In the genomic region with DNA sequence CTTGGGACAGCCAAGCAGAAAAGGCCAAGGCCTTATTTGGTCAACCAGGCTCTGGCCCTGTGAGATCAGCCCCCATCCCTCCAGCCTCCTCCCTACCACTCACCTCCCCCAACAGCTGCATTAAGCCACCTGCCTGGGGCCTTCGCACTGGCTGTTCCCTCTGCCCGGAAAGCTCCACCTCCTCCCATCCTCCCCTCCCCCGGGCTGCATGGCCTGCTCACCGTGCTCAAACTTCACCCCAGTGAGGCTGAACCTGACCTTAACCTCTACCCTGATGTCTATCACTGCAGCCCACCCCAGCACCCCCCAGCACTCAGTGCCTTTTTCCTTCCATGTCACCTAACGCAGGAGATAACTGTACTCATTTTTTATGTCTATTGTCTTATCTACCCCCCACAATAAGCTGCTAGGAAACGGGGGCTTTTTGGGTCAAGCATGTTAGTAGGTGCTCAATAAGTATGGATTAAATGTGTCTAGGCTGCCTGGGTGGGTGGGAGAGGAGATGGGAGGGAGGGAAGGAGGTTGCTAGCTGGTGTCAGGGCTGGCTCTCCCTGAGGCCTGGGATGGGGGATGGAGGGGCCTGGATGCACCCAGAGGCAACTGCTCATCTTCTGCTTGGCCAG, we compare ENCODE assay signal across 9 cellular contexts. TPM values are rescaled to one million over a fixed set of nuclear protein-coding genes. Genes with fewer than 3 reads are reported as not detected.
A peak's percentile ranks its signal among the peaks of the same experiment; 100 is the strongest.
DNase-seq lines count a peak whose midpoint lies in the region; ATAC-seq, FAIRE-seq and TF ChIP-seq lines count a peak whose summit lies in the region.
"Had no signal": no experiment of that assay in that cellular context is flagged by ENCODE, and none has a peak within 500 bp of the region (broad histone marks: within the 10 kb centered on the region; RNA-seq: fewer than 3 reads in every experiment).

No MANE protein-coding gene starts in this region.

- FAIRE-seq in GM18507 (lab: Jason Lieb, UNC) (peak; percentile 97), urothelium cell line (lab: Jason Lieb, UNC) (no peak)
- FAIRE-seq: keratinocyte had no signal

- 48% methylated on average over 6 of the region's 6 CpGs for WGBS in HUES64

- H3K9me3 Mint-ChIP-seq in mesothelial cell of epicardium, result no peaks in the 10 kb centered on the region

- TF ChIP-seq CTCF in mesothelial cell of epicardium (IDR thresholded peaks at IDR 0.05; ENCODE audit: unreplicated experiment), result no peak

- intact Hi-C loops in cardiac septum (cut with DNase I), result no loop called here

- peak; percentile 73 for DNase-seq in GM18507 (ENCODE audit: extremely low spot score, insufficient read length, low read depth)
- peak; percentile 54 for DNase-seq in activated T-cell treated with anti-CD3 and anti-CD28 coated beads for 4 hours
- DNase-seq in mesothelial cell of epicardium (ENCODE audit: low spot score in 2 of 2, unreplicated experiment in 2 of 2), result no peak
- DNase-seq in urothelium cell line (ENCODE audit: low spot score), result peak; percentile 37
- DNase-seq in cardiac septum (ENCODE audit: low spot score), result no peak

- H3K4me3 Mint-ChIP-seq in mesothelial cell of epicardium, result no peak overlapping the region

- H3K27ac Mint-ChIP-seq in mesothelial cell of epicardium, result peak overlapping the region; percentile 21

- peaks cover 10% of the 10 kb centered on the region for H3K36me3 Mint-ChIP-seq in mesothelial cell of epicardium

- peaks cover 3% of the 10 kb centered on the region for H3K4me1 Mint-ChIP-seq in mesothelial cell of epicardium

- H3K27me3 ChIP-seq in HUES64 (ENCODE audit: insufficient read depth, low read length), result no peaks in the 10 kb centered on the region

- H3K4me3 ChIP-seq in HUES64 (ENCODE audit: low read length), result no peak overlapping the region

- peaks cover 55% of the 10 kb centered on the region for H3K36me3 ChIP-seq in HUES64 (ENCODE audit: insufficient read depth, low read length)

- no peaks in the 10 kb centered on the region for H3K27me3 Mint-ChIP-seq in mesothelial cell of epicardium (ENCODE audit: low read depth)

- H3K27ac ChIP-seq in HUES64 (ENCODE audit: low read depth, low read length), result peak overlapping the region; percentile 95

- H3K9ac ChIP-seq in HUES64 (ENCODE audit: low read depth, low read length), result peak overlapping the region; percentile 64

- peaks cover 4% of the 10 kb centered on the region; the same call in 1 of the 2 replicates for H3K4me1 ChIP-seq in HUES64 (ENCODE audit: insufficient read depth, low read length)

- ATAC-seq in GM19324 (IDR thresholded peaks at IDR 0.05; ENCODE audit: low FRiP score, unreplicated experiment), result no peak
- no peak for ATAC-seq in GM21360 (IDR thresholded peaks at IDR 0.05; ENCODE audit: unreplicated experiment)

- H3K9me3 ChIP-seq in HUES64 (ENCODE audit: insufficient read depth, low read depth, low read length), result no peaks in the 10 kb centered on the region

RNA-seq across cellular contexts. Expression of gene PTPRCAP, which starts 0.9 kb away (rescaled TPM):
- 0.75 TPM for polyA plus RNA-seq in HUES64 (2013, experiment 1 of 2)
- polyA plus RNA-seq in HUES64 (2013, experiment 2 of 2), result 0.95 TPM
- total RNA-seq in mesothelial cell of epicardium, result 1.4 to 1.8 TPM (median 1.6 TPM) in 3 replicates
- total RNA-seq in cardiac septum, result 0.40 TPM
- polyA plus RNA-seq: keratinocyte had no signal

RNA-seq across cellular contexts. Expression of gene CORO1B, which starts 6.7 kb away (rescaled TPM):
- polyA plus RNA-seq in HUES64 (2013, experiment 1 of 2), result 56.4 TPM
- polyA plus RNA-seq in HUES64 (2013, experiment 2 of 2), result 60.1 TPM
- total RNA-seq in mesothelial cell of epicardium (70.2 to 75.7 TPM (median 71.7 TPM) in 3 replicates), cardiac septum (21.6 TPM)

RNA-seq across cellular contexts. Expression of gene RPS6KB2, which starts 8.3 kb away (rescaled TPM):
- 36.4 TPM for polyA plus RNA-seq in HUES64 (2013, experiment 1 of 2)
- polyA plus RNA-seq in HUES64 (2013, experiment 2 of 2), result 36.1 TPM
- 59.7 to 63.1 TPM (median 62.2 TPM) in 3 replicates for total RNA-seq in mesothelial cell of epicardium
- total RNA-seq in cardiac septum, result 23.2 TPM

RNA-seq across cellular contexts. Expression of gene GPR152, which starts 16.0 kb away (rescaled TPM):
- polyA plus RNA-seq in HUES64 (2013, experiment 1 of 2), result not detected
- not detected for polyA plus RNA-seq in HUES64 (2013, experiment 2 of 2)
- total RNA-seq in mesothelial cell of epicardium (0.16 TPM in 1 of 3 replicates, not detected in the others), cardiac septum (not detected)
- polyA plus RNA-seq: keratinocyte had no signal

RNA-seq across cellular contexts. Expression of gene CABP4, which starts 18.6 kb away (rescaled TPM):
- not detected for polyA plus RNA-seq in HUES64 (2013, experiment 1 of 2)
- not detected for polyA plus RNA-seq in HUES64 (2013, experiment 2 of 2)
- total RNA-seq in mesothelial cell of epicardium (0.29 to 0.43 TPM (median 0.33 TPM) in 3 replicates), cardiac septum (0.11 TPM)
- polyA plus RNA-seq: keratinocyte had no signal

Comparison
In these comparisons a context has a peak if more than half of its experiments do, and no peak if none do; other contexts are left out.
1. DNase-seq: peak in GM18507 (single experiment), activated T-cell treated with anti-CD3 and anti-CD28 coated beads for 4 hours (single experiment) and urothelium cell line (single experiment); none in mesothelial cell of epicardium (0 of 2) and cardiac septum (single experiment).